In the genomic region with DNA sequence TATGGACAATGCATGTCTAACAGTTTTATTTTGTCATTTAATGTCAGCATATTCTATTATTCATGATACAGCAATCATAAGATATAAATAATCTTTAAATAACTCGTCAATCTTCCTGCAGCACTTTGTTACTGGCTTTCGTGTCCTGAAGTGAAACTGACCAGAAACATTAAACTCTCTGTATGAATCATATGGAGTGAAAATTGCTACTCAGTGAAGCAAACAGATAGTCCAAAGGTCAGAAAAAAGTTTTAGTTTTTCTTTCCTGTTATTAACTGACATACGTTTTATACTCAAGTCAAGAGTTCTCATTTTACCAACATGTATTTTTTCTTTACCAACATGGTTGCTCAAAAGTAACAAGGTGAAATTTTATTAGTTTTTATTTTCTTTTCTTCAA, we compare ENCODE assay signal across 8 cellular contexts.
DNase-seq lines count a peak whose midpoint lies in the region; ATAC-seq and TF ChIP-seq lines count a peak whose summit lies in the region.

No MANE protein-coding gene starts in this region.

- peak; percentile 89 for ATAC-seq in GM19397 (IDR thresholded peaks at IDR 0.05; ENCODE audit: unreplicated experiment)
- ATAC-seq in HG02981 (IDR thresholded peaks at IDR 0.05; ENCODE audit: unreplicated experiment) = peak; percentile 98
- ATAC-seq in SK-N-SH treated with all-trans-retinoic acid at 6 μM for 48 hours = peak; percentile 91
- no peak for ATAC-seq in foreskin keratinocyte

- TF ChIP-seq CTCF in foreskin keratinocyte (conservative IDR thresholded peaks at IDR 0.05) = no peak

- H3K27me3 ChIP-seq in foreskin keratinocyte = no peaks in the 10 kb centered on the region

- no peaks in the 10 kb centered on the region for H3K4me1 ChIP-seq in foreskin keratinocyte

- no peak overlapping the region for H3K27ac ChIP-seq in foreskin keratinocyte

- DNase-seq in COLO829 (ENCODE audit: low spot score) (peak; percentile 17), foreskin keratinocyte (no peak), foreskin melanocyte (no peak), SIG-M5 (lab: John Stamatoyannopoulos, UW) (no peak), DMS79 treated with DMSO at 0.1 percent for 48 hours (lab: John Stamatoyannopoulos, UW) (no peak)

TF ChIP-seq in SK-N-SH treated with all-trans-retinoic acid at 6 μM for 48 hours, 23 proteins besides CTCF, POLR2A, EP300 and RAD21:
- TF ChIP-seq SNAI2 (CRISPR knock-in tag; IDR thresholded peaks at IDR 0.05) (no peak), ZC3H10 (CRISPR knock-in tag; IDR thresholded peaks at IDR 0.05) (no peak), ZFP30 (CRISPR knock-in tag; IDR thresholded peaks at IDR 0.05) (no peak)
